7 cellular contexts compared by ENCODE assay signal in genomic region chr15:72472907-72473669, GRCh38. TPM values are rescaled to one million over a fixed set of nuclear protein-coding genes. Genes with fewer than 3 reads are reported as not detected.
DNase-seq lines count a peak whose midpoint lies in the region; ATAC-seq and TF ChIP-seq lines count a peak whose summit lies in the region.

No MANE protein-coding gene starts in this region.

- in situ Hi-C loops in GM13976 (cut with MboI; ENCODE audit: low sequenced_read_pairs, unreplicated experiment): no loop called here

- DNase-seq in GM13976 (ENCODE audit: low spot score): no peak
- DNase-seq in OCI-M1 (lab: John Stamatoyannopoulos, UW): peak; percentile 63
- no peak for DNase-seq in dorsolateral prefrontal cortex
- peak in 6 of 9 donors; percentile 14 to 37 (median 32) for DNase-seq in naive thymus-derived CD4-positive, alpha-beta T cell
- no peak for DNase-seq in stimulated activated CD4-positive, alpha-beta T cell treated with anti-CD3 and anti-CD28 coated beads, Interleukin-4, amount 100 ng/mL, for 24 hours
- no peak for DNase-seq in NCI-H345 treated with DMSO at 0.1 percent for 48 hours (lab: John Stamatoyannopoulos, UW; ENCODE audit: unreplicated experiment)

- TF ChIP-seq CTCF in GM13976 (IDR thresholded peaks at IDR 0.05; ENCODE audit: borderline replicate concordance, control extremely low read depth, extremely low read depth, insufficient read depth, missing control alignments): peak; percentile 12
- TF ChIP-seq CTCF in dorsolateral prefrontal cortex (IDR thresholded peaks at IDR 0.05 in 54 of 56, conservative IDR thresholded peaks at IDR 0.05 in 2 of 56; ENCODE audit: low read depth in 1 of 56, partially characterized antibody in 56 of 56): peak in 9 of 56 donors; percentile 4 to 22 (median 11)

- H3K36me3 ChIP-seq in naive thymus-derived CD4-positive, alpha-beta T cell (ENCODE audit: control insufficient read depth in 2 of 3, insufficient read depth in 3 of 3, low read length in 3 of 3): peaks cover 0 to 3% (median 0%) of the 10 kb centered on the region in 3 experiments

- H3K27ac ChIP-seq in dorsolateral prefrontal cortex: peak overlapping the region; percentile 96 to 100 (median 99)
- H3K27ac ChIP-seq in naive thymus-derived CD4-positive, alpha-beta T cell (ENCODE audit: low read depth, low read length): peak overlapping the region; percentile 99

- no peaks in the 10 kb centered on the region for H3K27me3 ChIP-seq in dorsolateral prefrontal cortex
- H3K27me3 ChIP-seq in naive thymus-derived CD4-positive, alpha-beta T cell (ENCODE audit: control insufficient read depth in 2 of 2, insufficient read depth in 2 of 2, low read length in 2 of 2): no peaks in the 10 kb centered on the region

- no peaks in the 10 kb centered on the region for H3K27me3 Mint-ChIP-seq in naive thymus-derived CD4-positive, alpha-beta T cell

- POLR2A ChIA-PET in naive thymus-derived CD4-positive, alpha-beta T cell (lab: Charles Lee): interaction anchor here (0.5 to 6.6 kb wide), 13 partner anchors 10 to 247 kb away, joined by 3 to 64 read pairs (median 5); partner anchors contain the start of genes HEXA and PKM

- H3K27ac Mint-ChIP-seq in naive thymus-derived CD4-positive, alpha-beta T cell: peak overlapping the region; percentile 87 to 100 (median 99)

- H3K9me3 Mint-ChIP-seq in naive thymus-derived CD4-positive, alpha-beta T cell: peaks cover 0 to 7% (median 0%) of the 10 kb centered on the region in 11 donors

- H3K4me3 ChIP-seq in dorsolateral prefrontal cortex: peak overlapping the region; percentile 63 to 99 (median 86)
- peak overlapping the region; percentile 95 for H3K4me3 ChIP-seq in naive thymus-derived CD4-positive, alpha-beta T cell (ENCODE audit: low read length)

- H3K36me3 Mint-ChIP-seq in naive thymus-derived CD4-positive, alpha-beta T cell: peaks cover 0 to 16% (median 5%) of the 10 kb centered on the region in 5 donors

- H3K4me1 Mint-ChIP-seq in naive thymus-derived CD4-positive, alpha-beta T cell: peaks cover 29 to 51% (median 39%) of the 10 kb centered on the region in 7 donors

- H3K4me3 Mint-ChIP-seq in naive thymus-derived CD4-positive, alpha-beta T cell: peak overlapping the region; percentile 92 to 98 (median 96)

- intact Hi-C loops in dorsolateral prefrontal cortex (cut with DNase I): loop anchor here in 1 of 2 donors (5.0 to 10.0 kb wide), 2 partner anchors 202 to 309 kb away; partner anchors contain the start of gene ADPGK
- intact Hi-C loops in naive thymus-derived CD4-positive, alpha-beta T cell (cut with micrococcal nuclease): loop anchor here (1.0 to 10.0 kb wide), 14 partner anchors 11 to 582 kb away; partner anchors contain the start of genes BBS4 (in 2 of the 2), HEXA (in 2 of the 2), HIGD2B (in 2 of the 2) and MYO9A (in 2 of the 2)

- H3K9me3 ChIP-seq in naive thymus-derived CD4-positive, alpha-beta T cell (ENCODE audit: control insufficient read depth in 2 of 3, low read length in 3 of 3): no peaks in the 10 kb centered on the region

- H3K4me1 ChIP-seq in naive thymus-derived CD4-positive, alpha-beta T cell (ENCODE audit: control insufficient read depth in 2 of 2, insufficient read depth in 2 of 2, low read length in 2 of 2): peaks cover 33 to 38% of the 10 kb centered on the region in 2 donors

- no peak for ATAC-seq in naive thymus-derived CD4-positive, alpha-beta T cell
- ATAC-seq in GM18502 (IDR thresholded peaks at IDR 0.05; ENCODE audit: poor library complexity, unreplicated experiment): no peak

- CTCF ChIA-PET in naive thymus-derived CD4-positive, alpha-beta T cell (lab: Charles Lee): interaction anchor here (0.7 to 1.5 kb wide), 6 partner anchors 9 to 97 kb away, joined by 3 to 12 read pairs (median 3); partner anchors contain the start of gene HEXA

RNA-seq across cellular contexts. Expression of gene ARIH1, which starts 1.0 kb away (rescaled TPM):
- 100 to 1,000 TPM; 131 to 235 (median 191) TPM for total RNA-seq in dorsolateral prefrontal cortex
- total RNA-seq in naive thymus-derived CD4-positive, alpha-beta T cell: 100 to 1,000 TPM; 128 to 191 (median 181) TPM
- 10 to 100 TPM; 20.1 to 23.3 TPM for polyA plus RNA-seq in naive thymus-derived CD4-positive, alpha-beta T cell

Comparison
In these comparisons a context has a peak if more than half of its experiments do, and no peak if none do; other contexts are left out.
1. DNase-seq: peak in OCI-M1 (single experiment) and naive thymus-derived CD4-positive, alpha-beta T cell (6 of 9); none in GM13976 (single experiment), dorsolateral prefrontal cortex (0 of 10), stimulated activated CD4-positive, alpha-beta T cell treated with anti-CD3 and anti-CD28 coated beads, Interleukin-4, amount 100 ng/mL, for 24 hours (single experiment) and NCI-H345 treated with DMSO at 0.1 percent for 48 hours (single experiment).